Comparison of ENCODE assay signal across 23 cellular contexts in the genomic region with DNA sequence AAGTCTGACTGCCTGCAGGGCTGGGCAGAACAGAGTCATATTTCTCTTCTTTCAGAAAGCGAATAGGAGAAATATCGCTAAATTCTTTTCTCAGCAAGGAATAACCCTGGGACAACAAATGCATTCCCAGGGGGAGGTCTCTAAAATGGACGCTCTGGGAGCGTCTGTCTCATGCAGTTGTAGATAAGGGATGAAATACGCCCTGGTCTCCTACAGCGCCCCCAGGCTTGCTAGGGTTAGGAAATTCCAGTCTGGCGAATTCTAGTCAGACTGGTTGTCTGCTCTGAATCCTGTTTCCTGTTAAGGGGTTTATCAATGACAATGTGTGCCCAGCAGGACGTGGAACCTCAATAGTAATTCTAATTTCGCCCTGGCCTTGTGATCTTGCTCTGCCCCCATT.
A peak's percentile ranks its signal among the peaks of the same experiment; 100 is the strongest.
DNase-seq lines count a peak whose midpoint lies in the region; ATAC-seq and TF ChIP-seq lines count a peak whose summit lies in the region.
"Had no signal": no experiment of that assay in that cellular context is flagged by ENCODE, and none has a peak within 500 bp of the region (broad histone marks: within the 10 kb centered on the region; RNA-seq: fewer than 3 reads in every experiment).

No MANE protein-coding gene starts in this region.

- no peaks in the 10 kb centered on the region for H3K79me2 ChIP-seq in mesendoderm (ENCODE audit: control insufficient read depth, insufficient read depth, low read length)

- H3K9ac ChIP-seq in mesendoderm (ENCODE audit: low read length), result no peak overlapping the region

- no peaks in the 10 kb centered on the region for H3K27me3 Mint-ChIP-seq in activated CD8-positive, alpha-beta T cell treated with anti-CD3 and anti-CD28 coated beads, Interleukin-2, amount 10 ng/mL, durations not matched to agents 7 days and 5 days (ENCODE audit: low read depth)
- H3K27me3 Mint-ChIP-seq: B cell; CD4-positive, CD25-positive, alpha-beta regulatory T cell had no signal

- H3K9me3 Mint-ChIP-seq in activated CD8-positive, alpha-beta T cell treated with anti-CD3 and anti-CD28 coated beads, Interleukin-2, amount 10 ng/mL, durations not matched to agents 7 days and 5 days (ENCODE audit: insufficient read depth), result peaks cover 9% of the 10 kb centered on the region

- H3K4me3 Mint-ChIP-seq in activated CD8-positive, alpha-beta T cell treated with anti-CD3 and anti-CD28 coated beads, Interleukin-2, amount 10 ng/mL, durations not matched to agents 7 days and 5 days, result no peak overlapping the region
- H3K4me3 Mint-ChIP-seq: B cell; CD4-positive, CD25-positive, alpha-beta regulatory T cell; HFFc6; T-helper 1 cell treated with Interleukin-12 subunit alpha and Interleukin-12 subunit beta and Interleukin-4 antibody, amounts not matched to agents 30 μg/mL and 1 μg/mL, for 36 hours had no signal

- POLR2A ChIA-PET in activated CD8-positive, alpha-beta T cell treated with anti-CD3 and anti-CD28 coated beads, Interleukin-2, amount 10 ng/mL, durations not matched to agents 7 days and 5 days (lab: Charles Lee), result no interaction called here

- H3K4me1 Mint-ChIP-seq in activated CD8-positive, alpha-beta T cell treated with anti-CD3 and anti-CD28 coated beads, Interleukin-2, amount 10 ng/mL, durations not matched to agents 7 days and 5 days (ENCODE audit: low read depth), result no peaks in the 10 kb centered on the region
- H3K4me1 Mint-ChIP-seq: CD4-positive, CD25-positive, alpha-beta regulatory T cell had no signal

- peak; percentile 1 for DNase-seq in DMS53 (lab: John Stamatoyannopoulos, UW)
- no peak for DNase-seq in DMS53 treated with DMSO at 0.1 percent for 48 hours (lab: John Stamatoyannopoulos, UW; ENCODE audit: unreplicated experiment)
- DNase-seq in NB4 (ENCODE audit: low read depth), result peak; percentile 3
- peak; percentile 4 for DNase-seq in UCSD-AML1 (lab: John Stamatoyannopoulos, UW; ENCODE audit: unreplicated experiment)
- DNase-seq in mesendoderm, result peak; percentile 45
- no peak for DNase-seq in activated CD8-positive, alpha-beta T cell treated with anti-CD3 and anti-CD28 coated beads, Interleukin-2, amount 10 ng/mL, durations not matched to agents 7 days and 5 days
- DNase-seq: 8988T; CD4-positive, CD25-positive, alpha-beta regulatory T cell; COR-L47; HFFc6; MG63; NCI-H1092; NCI-H146; NCI-H2029 treated with DMSO at 0.1 percent for 48 hours; NCI-H2171 treated with DMSO at 0.1 percent for 48 hours; NCI-H446; NCI-H774 had no signal

- H3K27ac ChIP-seq in mesendoderm (ENCODE audit: low read depth, low read length), result no peak overlapping the region
- H3K27ac ChIP-seq: SJSA1 had no signal

- no peaks in the 10 kb centered on the region for H3K4me1 ChIP-seq in mesendoderm (ENCODE audit: control insufficient read depth, low read depth, low read length)
- H3K4me1 ChIP-seq: SJSA1 had no signal

- H3K27me3 ChIP-seq in mesendoderm (ENCODE audit: insufficient read depth, low read length, poor library complexity), result no peaks in the 10 kb centered on the region
- H3K27me3 ChIP-seq: MG63, SJSA1 had no signal

- no peak for ATAC-seq in GM21367 (IDR thresholded peaks at IDR 0.05; ENCODE audit: unreplicated experiment)
- no peak for ATAC-seq in activated CD8-positive, alpha-beta T cell treated with anti-CD3 and anti-CD28 coated beads, Interleukin-2, amount 10 ng/mL, durations not matched to agents 7 days and 5 days
- ATAC-seq in HG03439 (IDR thresholded peaks at IDR 0.05; ENCODE audit: unreplicated experiment), result no peak
- ATAC-seq: Panc1 had no signal

- no CpG with 5 or more reads among the region's 9 CpGs for WGBS in mesendoderm (ENCODE audit: extremely low coverage, insufficient coverage, low lambda C conversion rate)

- H2AK5ac ChIP-seq in mesendoderm (ENCODE audit: low read length), result no peak overlapping the region

- H2BK5ac ChIP-seq in mesendoderm (ENCODE audit: low read length), result no peak overlapping the region

- no peak for TF ChIP-seq CTCF in NB4 (IDR thresholded peaks at IDR 0.05; ENCODE audit: low read depth, low read length)

- H3K56ac ChIP-seq in mesendoderm (ENCODE audit: low read length), result no peak overlapping the region

- no peak overlapping the region for H3K23ac ChIP-seq in mesendoderm (ENCODE audit: low read length)

- H3K4ac ChIP-seq in mesendoderm (ENCODE audit: low read depth, low read length), result no peak overlapping the region

- H4K8ac ChIP-seq in mesendoderm (ENCODE audit: low read depth, low read length), result no peak overlapping the region

- no peak overlapping the region for H3K27ac Mint-ChIP-seq in activated CD8-positive, alpha-beta T cell treated with anti-CD3 and anti-CD28 coated beads, Interleukin-2, amount 10 ng/mL, durations not matched to agents 7 days and 5 days
- H3K27ac Mint-ChIP-seq: B cell; CD4-positive, CD25-positive, alpha-beta regulatory T cell; HFFc6; T-helper 1 cell treated with Interleukin-12 subunit alpha and Interleukin-12 subunit beta and Interleukin-4 antibody, amounts not matched to agents 30 μg/mL and 1 μg/mL, for 36 hours had no signal

- no peak overlapping the region for H3K18ac ChIP-seq in mesendoderm (ENCODE audit: low read length)

- no peak overlapping the region for H4K5ac ChIP-seq in mesendoderm (ENCODE audit: low read length)

- CTCF ChIA-PET in activated CD8-positive, alpha-beta T cell treated with anti-CD3 and anti-CD28 coated beads, Interleukin-2, amount 10 ng/mL, durations not matched to agents 7 days and 5 days (lab: Charles Lee), result no interaction called here

- H3K79me1 ChIP-seq in mesendoderm (ENCODE audit: low read length), result no peaks in the 10 kb centered on the region

- no peak overlapping the region for H2BK15ac ChIP-seq in mesendoderm (replicated peaks; ENCODE audit: low read depth)

- no peak overlapping the region for H3K4me3 ChIP-seq in NB4 (ENCODE audit: low read depth, low read length)
- H3K4me3 ChIP-seq in mesendoderm (ENCODE audit: low read length), result no peak overlapping the region
- H3K4me3 ChIP-seq: MG63, SJSA1 had no signal

- no peaks in the 10 kb centered on the region for H3K36me3 Mint-ChIP-seq in activated CD8-positive, alpha-beta T cell treated with anti-CD3 and anti-CD28 coated beads, Interleukin-2, amount 10 ng/mL, durations not matched to agents 7 days and 5 days (ENCODE audit: low read depth)
- H3K36me3 Mint-ChIP-seq: CD4-positive, CD25-positive, alpha-beta regulatory T cell had no signal

- H3K36me3 ChIP-seq in mesendoderm (ENCODE audit: control insufficient read depth, insufficient read depth, low read length), result no peaks in the 10 kb centered on the region
- H3K36me3 ChIP-seq: MG63, SJSA1 had no signal

- no peak for TF ChIP-seq POLR2A in NB4 (IDR thresholded peaks at IDR 0.05; ENCODE audit: extremely low read depth, insufficient read length)

- H3K4me2 ChIP-seq in mesendoderm (ENCODE audit: low read length), result no peak overlapping the region

- H2BK120ac ChIP-seq in mesendoderm (ENCODE audit: low read depth, low read length), result no peak overlapping the region

Comparison
In these comparisons a context has a peak if more than half of its experiments do, and no peak if none do; other contexts are left out.
1. DNase-seq: peak in DMS53 (single experiment), NB4 (single experiment), UCSD-AML1 (single experiment) and mesendoderm (single experiment); none in DMS53 treated with DMSO at 0.1 percent for 48 hours (single experiment) and activated CD8-positive, alpha-beta T cell treated with anti-CD3 and anti-CD28 coated beads, Interleukin-2, amount 10 ng/mL, durations not matched to agents 7 days and 5 days (single experiment).